In genomic region chr13:75959861-75960481, GRCh38 we compare ENCODE assay signal across 17 cellular contexts.
DNase-seq lines count a peak whose midpoint lies in the region; ATAC-seq and TF ChIP-seq lines count a peak whose summit lies in the region.
"Had no signal": no experiment of that assay in that cellular context is flagged by ENCODE, and none has a peak within 500 bp of the region (broad histone marks: within the 10 kb centered on the region; RNA-seq: fewer than 3 reads in every experiment).

No MANE protein-coding gene starts in this region.

- H3K4me3 ChIP-seq in esophagus muscularis mucosa, result no peak overlapping the region
- H3K4me3 ChIP-seq: A549, smooth muscle cell had no signal

- TF ChIP-seq EP300 in esophagus muscularis mucosa (IDR thresholded peaks at IDR 0.05), result no peak

- no peak overlapping the region for H3K4me3 Mint-ChIP-seq in stimulated activated effector memory CD8-positive, alpha-beta T cell treated with anti-CD3 and anti-CD28 coated beads, Interleukin-12 subunit alpha, Interleukin-12 subunit beta, amount 100 ng/mL, for 72 hours
- H3K4me3 Mint-ChIP-seq: activated CD4-positive, alpha-beta T cell treated with anti-CD3 and anti-CD28 coated beads for 36 hours; activated naive CD8-positive, alpha-beta T cell treated with anti-CD3 and anti-CD28 coated beads, Interleukin-2, amount 50 U/mL, for 24 hours; activated T-cell treated with anti-CD3 and anti-CD28 coated beads, Interleukin-2, amount 50 U/mL, for 24 hours; T-helper 1 cell treated with Interleukin-12 subunit alpha and Interleukin-12 subunit beta and Interleukin-4 antibody, amounts not matched to agents 30 μg/mL and 1 μg/mL, for 36 hours had no signal

- peaks cover 0 to 6% (median 2%) of the 10 kb centered on the region in 4 donors for H3K4me1 ChIP-seq in esophagus muscularis mucosa

- no peaks in the 10 kb centered on the region for H3K9me3 ChIP-seq in esophagus muscularis mucosa
- H3K9me3 ChIP-seq: A549 had no signal

- no peak for TF ChIP-seq CTCF in esophagus muscularis mucosa (IDR thresholded peaks at IDR 0.05)

- peaks cover 3% of the 10 kb centered on the region for H3K9me3 Mint-ChIP-seq in stimulated activated effector memory CD8-positive, alpha-beta T cell treated with anti-CD3 and anti-CD28 coated beads, Interleukin-12 subunit alpha, Interleukin-12 subunit beta, amount 100 ng/mL, for 72 hours
- H3K9me3 Mint-ChIP-seq: activated naive CD8-positive, alpha-beta T cell treated with anti-CD3 and anti-CD28 coated beads, Interleukin-2, amount 50 U/mL, for 24 hours; T-helper 1 cell treated with Interleukin-12 subunit alpha and Interleukin-12 subunit beta and Interleukin-4 antibody, amounts not matched to agents 30 μg/mL and 1 μg/mL, for 36 hours had no signal

- H3K36me3 Mint-ChIP-seq in stimulated activated effector memory CD8-positive, alpha-beta T cell treated with anti-CD3 and anti-CD28 coated beads, Interleukin-12 subunit alpha, Interleukin-12 subunit beta, amount 100 ng/mL, for 72 hours, result no peaks in the 10 kb centered on the region

- H3K27ac Mint-ChIP-seq in stimulated activated effector memory CD8-positive, alpha-beta T cell treated with anti-CD3 and anti-CD28 coated beads, Interleukin-12 subunit alpha, Interleukin-12 subunit beta, amount 100 ng/mL, for 72 hours, result no peak overlapping the region
- H3K27ac Mint-ChIP-seq: activated CD4-positive, alpha-beta T cell treated with anti-CD3 and anti-CD28 coated beads for 36 hours; activated naive CD8-positive, alpha-beta T cell treated with anti-CD3 and anti-CD28 coated beads, Interleukin-2, amount 50 U/mL, for 24 hours; activated T-cell treated with anti-CD3 and anti-CD28 coated beads, Interleukin-2, amount 50 U/mL, for 24 hours; T-helper 1 cell treated with Interleukin-12 subunit alpha and Interleukin-12 subunit beta and Interleukin-4 antibody, amounts not matched to agents 30 μg/mL and 1 μg/mL, for 36 hours had no signal

- intact Hi-C loops in esophagus muscularis mucosa (cut with DNase I), result no loop called here

- no peak overlapping the region for H3K27ac ChIP-seq in esophagus muscularis mucosa (replicated peaks in 1 of 4)
- H3K27ac ChIP-seq: A549 had no signal

- H3K36me3 ChIP-seq in esophagus muscularis mucosa, result no peaks in the 10 kb centered on the region

- 67% methylated on average over 3 of the region's 3 CpGs for WGBS in esophagus muscularis mucosa

- no peaks in the 10 kb centered on the region for H3K4me1 Mint-ChIP-seq in stimulated activated effector memory CD8-positive, alpha-beta T cell treated with anti-CD3 and anti-CD28 coated beads, Interleukin-12 subunit alpha, Interleukin-12 subunit beta, amount 100 ng/mL, for 72 hours
- H3K4me1 Mint-ChIP-seq: activated CD4-positive, alpha-beta T cell treated with anti-CD3 and anti-CD28 coated beads for 36 hours; activated naive CD8-positive, alpha-beta T cell treated with anti-CD3 and anti-CD28 coated beads, Interleukin-2, amount 50 U/mL, for 24 hours had no signal

- DNase-seq in NCI-H2107 treated with DMSO at 0.1 percent for 48 hours (lab: John Stamatoyannopoulos, UW; ENCODE audit: unreplicated experiment), result peak; percentile 1
- no peak for DNase-seq in NCI-H2107 (lab: John Stamatoyannopoulos, UW)
- DNase-seq in NCI-H1417 treated with DMSO at 0.1 percent for 48 hours (lab: John Stamatoyannopoulos, UW), result peak; percentile 29
- DNase-seq in mucosa of gallbladder (ENCODE audit: low spot score), result peak; percentile 17
- DNase-seq in retina, result no peak
- DNase-seq in stimulated activated effector memory CD8-positive, alpha-beta T cell treated with anti-CD3 and anti-CD28 coated beads, Interleukin-12 subunit alpha, Interleukin-12 subunit beta, amount 100 ng/mL, for 72 hours (ENCODE audit: low spot score in 2 of 2), result no peak
- DNase-seq in esophagus muscularis mucosa (ENCODE audit: extremely low spot score), result no peak
- DNase-seq: activated CD4-positive, alpha-beta T cell treated with anti-CD3 and anti-CD28 coated beads for 36 hours; activated naive CD8-positive, alpha-beta T cell treated with anti-CD3 and anti-CD28 coated beads, Interleukin-2, amount 50 U/mL, for 24 hours; activated T-cell treated with anti-CD3 and anti-CD28 coated beads, Interleukin-2, amount 50 U/mL, for 24 hours; glutamatergic neuron; islet precursor cell; NCI-H446 had no signal

- peak; percentile 12 for ATAC-seq in HG02759 (IDR thresholded peaks at IDR 0.05; ENCODE audit: unreplicated experiment)
- no peak for ATAC-seq in stimulated activated effector memory CD8-positive, alpha-beta T cell treated with anti-CD3 and anti-CD28 coated beads, Interleukin-12 subunit alpha, Interleukin-12 subunit beta, amount 100 ng/mL, for 72 hours
- ATAC-seq: A549; activated CD4-positive, alpha-beta T cell treated with anti-CD3 and anti-CD28 coated beads for 36 hours; activated naive CD8-positive, alpha-beta T cell treated with anti-CD3 and anti-CD28 coated beads, Interleukin-2, amount 50 U/mL, for 24 hours had no signal

- H3K27me3 ChIP-seq in esophagus muscularis mucosa, result no peaks in the 10 kb centered on the region

- no peak for TF ChIP-seq POLR2A in esophagus muscularis mucosa (IDR thresholded peaks at IDR 0.05; ENCODE audit: low read depth)

Comparison
In these comparisons a context has a peak if more than half of its experiments do, and no peak if none do; other contexts are left out.
1. DNase-seq: peak in NCI-H2107 treated with DMSO at 0.1 percent for 48 hours (single experiment), NCI-H1417 treated with DMSO at 0.1 percent for 48 hours (single experiment) and mucosa of gallbladder (single experiment); none in NCI-H2107 (single experiment), retina (single experiment), stimulated activated effector memory CD8-positive, alpha-beta T cell treated with anti-CD3 and anti-CD28 coated beads, Interleukin-12 subunit alpha, Interleukin-12 subunit beta, amount 100 ng/mL, for 72 hours (0 of 2) and esophagus muscularis mucosa (single experiment).